In the genomic region with DNA sequence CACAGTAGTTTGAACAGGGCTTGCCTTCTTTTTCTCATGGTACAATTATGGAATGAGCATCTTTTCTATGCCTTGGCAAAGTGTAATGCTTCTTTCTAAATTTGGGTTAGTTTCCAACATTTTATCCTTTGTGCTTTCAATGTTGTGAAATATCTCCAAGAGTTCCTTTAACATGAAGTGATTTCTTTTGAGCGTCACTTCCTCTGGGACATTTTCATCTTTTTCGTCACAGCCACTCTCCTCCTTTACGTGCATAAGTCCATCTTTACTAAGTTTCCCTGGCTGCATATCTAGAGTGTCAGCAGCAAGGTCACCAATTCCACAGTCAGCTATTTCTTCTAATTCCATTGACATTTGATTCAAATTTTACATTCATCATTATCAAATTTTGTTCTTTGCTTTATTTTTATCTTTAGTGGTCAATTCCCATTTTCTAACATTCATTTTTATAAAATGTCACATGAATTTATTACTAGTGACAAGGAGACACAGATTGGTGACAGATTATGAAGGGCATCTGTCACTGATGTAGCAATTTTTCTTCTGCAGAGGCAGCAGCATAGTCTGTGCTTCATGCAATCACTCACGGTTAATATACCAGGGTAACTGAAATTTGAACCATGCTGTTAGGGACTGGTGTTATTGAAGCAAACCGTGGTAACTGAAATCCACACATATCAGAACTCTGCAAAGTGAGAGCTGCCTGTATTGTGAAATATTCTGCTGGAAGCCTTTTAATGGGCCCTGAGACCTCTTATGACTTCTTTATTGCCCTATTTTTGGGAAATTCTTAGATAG, we compare ENCODE assay signal across 14 cellular contexts.
DNase-seq lines count a peak whose midpoint lies in the region; TF ChIP-seq lines count a peak whose summit lies in the region.
"Had no signal": no experiment of that assay in that cellular context is flagged by ENCODE, and none has a peak within 500 bp of the region (broad histone marks: within the 10 kb centered on the region; RNA-seq: fewer than 3 reads in every experiment).

No MANE protein-coding gene starts in this region.

- no peaks in the 10 kb centered on the region for H3K36me3 Mint-ChIP-seq in progenitor cell of endocrine pancreas (ENCODE audit: insufficient read depth)
- H3K36me3 Mint-ChIP-seq: CD8-positive, alpha-beta memory T cell had no signal

- H3K4me3 ChIP-seq in fibroblast of the aortic adventitia (ENCODE audit: low read depth, low read length) (no peak overlapping the region), ascending aorta (no peak overlapping the region)
- H3K4me3 ChIP-seq: uterus had no signal

- peak overlapping the region in 1 of 2 donors; percentile 43 for H3K27ac ChIP-seq in ascending aorta
- H3K27ac ChIP-seq: uterus had no signal

- H3K27ac Mint-ChIP-seq in progenitor cell of endocrine pancreas = peak overlapping the region; percentile 75
- H3K27ac Mint-ChIP-seq: CD8-positive, alpha-beta memory T cell; H9 had no signal

- H3K36me3 ChIP-seq in ascending aorta = no peaks in the 10 kb centered on the region
- H3K36me3 ChIP-seq: uterus had no signal

- H3K4me3 Mint-ChIP-seq in progenitor cell of endocrine pancreas (ENCODE audit: low read depth) = no peak overlapping the region
- H3K4me3 Mint-ChIP-seq: CD8-positive, alpha-beta memory T cell; H9 had no signal

- peak; percentile 24 for DNase-seq in GM03348 (ENCODE audit: low spot score)
- DNase-seq in NOMO-1 treated with DMSO at 0.1 percent for 48 hours (lab: John Stamatoyannopoulos, UW; ENCODE audit: unreplicated experiment) = peak; percentile 69
- peak; percentile 93 for DNase-seq in fibroblast of the aortic adventitia (ENCODE audit: low read depth)
- DNase-seq in progenitor cell of endocrine pancreas (ENCODE audit: low spot score, unreplicated experiment) = no peak
- DNase-seq in anterior cingulate cortex (lab: John Stamatoyannopoulos, UW) = no peak
- no peak for DNase-seq in NCI-H2227 treated with DMSO at 0.1 percent for 48 hours (lab: John Stamatoyannopoulos, UW)
- DNase-seq in stimulated activated CD4-positive, alpha-beta T cell treated with anti-CD3 and anti-CD28 coated beads, Interleukin-4, amount 100 ng/mL, for 24 hours = no peak
- DNase-seq in ascending aorta (ENCODE audit: low spot score in 2 of 2) = no peak
- DNase-seq: activated CD4-positive, alpha-beta T cell treated with anti-CD3 and anti-CD28 coated beads for 48 hours; activated gamma-delta T cell treated with Interleukin-2 at 50 U/mL for 16 hours; CD8-positive, alpha-beta memory T cell; cerebellar nuclear complex; H9; uterus had no signal

- no peaks in the 10 kb centered on the region for H3K9me3 ChIP-seq in ascending aorta
- H3K9me3 ChIP-seq: uterus had no signal

- H3K4me1 ChIP-seq in ascending aorta = no peaks in the 10 kb centered on the region

- no peaks in the 10 kb centered on the region for H3K9me3 Mint-ChIP-seq in progenitor cell of endocrine pancreas (ENCODE audit: low read depth)
- H3K9me3 Mint-ChIP-seq: CD8-positive, alpha-beta memory T cell had no signal

- TF ChIP-seq CTCF in fibroblast of the aortic adventitia (IDR thresholded peaks at IDR 0.05; ENCODE audit: insufficient read depth, low read length) (no peak), progenitor cell of endocrine pancreas (IDR thresholded peaks at IDR 0.05; ENCODE audit: unreplicated experiment) (no peak), ascending aorta (IDR thresholded peaks at IDR 0.05) (no peak)

- peaks cover 16% of the 10 kb centered on the region for H3K4me1 Mint-ChIP-seq in progenitor cell of endocrine pancreas (ENCODE audit: low read depth)
- H3K4me1 Mint-ChIP-seq: CD8-positive, alpha-beta memory T cell; H9 had no signal

- no peaks in the 10 kb centered on the region for H3K27me3 Mint-ChIP-seq in progenitor cell of endocrine pancreas

- intact Hi-C loops in ascending aorta (cut with DNase I) = no loop called here

- no peaks in the 10 kb centered on the region for H3K27me3 ChIP-seq in ascending aorta
- H3K27me3 ChIP-seq: uterus had no signal

Comparison
In these comparisons a context has a peak if more than half of its experiments do, and no peak if none do; other contexts are left out.
1. DNase-seq: peak in GM03348 (single experiment), NOMO-1 treated with DMSO at 0.1 percent for 48 hours (single experiment) and fibroblast of the aortic adventitia (single experiment); none in progenitor cell of endocrine pancreas (single experiment), anterior cingulate cortex (0 of 58), NCI-H2227 treated with DMSO at 0.1 percent for 48 hours (single experiment), stimulated activated CD4-positive, alpha-beta T cell treated with anti-CD3 and anti-CD28 coated beads, Interleukin-4, amount 100 ng/mL, for 24 hours (single experiment) and ascending aorta (0 of 2).